In genomic region chr1:99849744-99850457, GRCh38 we compare ENCODE assay signal across 8 cellular contexts. TPM values are rescaled to one million over a fixed set of nuclear protein-coding genes. Genes with fewer than 3 reads are reported as not detected.
DNase-seq lines count a peak whose midpoint lies in the region; ATAC-seq and TF ChIP-seq lines count a peak whose summit lies in the region.

Gene AGL (plus strand): TSS chr1:99850361. CDS start chr1:99851043, 682 bp downstream.

- no peaks in the 10 kb centered on the region for H3K9me3 Mint-ChIP-seq in activated naive CD4-positive, alpha-beta T cell treated with anti-CD3 and anti-CD28 coated beads for 36 hours

- CTCF ChIA-PET in activated naive CD4-positive, alpha-beta T cell treated with anti-CD3 and anti-CD28 coated beads for 36 hours (lab: Charles Lee) = no interaction called here

- DNase-seq in ELR (ENCODE audit: low read depth) (peak; percentile 83), H4 (ENCODE audit: low spot score) (peak; percentile 67), LoVo (ENCODE audit: low spot score) (peak; percentile 89), SK-MEL-5 (ENCODE audit: low read depth, low spot score) (peak; percentile 73), globus pallidus (ENCODE audit: low spot score) (peak; percentile 70), omental fat pad (ENCODE audit: low spot score) (peak; percentile 50)
- peak; percentile 89 for DNase-seq in activated naive CD4-positive, alpha-beta T cell treated with anti-CD3 and anti-CD28 coated beads for 36 hours

- no peak for TF ChIP-seq CTCF in omental fat pad (IDR thresholded peaks at IDR 0.05)

- in situ Hi-C loops in SK-MEL-5 (cut with HindIII; ENCODE audit: low pct_unique_long_range_greater_than_20kb, low sequenced_read_pairs) = no loop called here

- H3K27ac ChIP-seq in temporal lobe (ENCODE audit: low read depth, low read length) = peak within 1 kb of the TSS; percentile 44

- H3K36me3 Mint-ChIP-seq in activated naive CD4-positive, alpha-beta T cell treated with anti-CD3 and anti-CD28 coated beads for 36 hours (ENCODE audit: low read depth) = peaks cover 13% of the 10 kb centered on the region

- peak; percentile 99 for ATAC-seq in omental fat pad (ENCODE audit: low FRiP score)

- H3K4me1 Mint-ChIP-seq in activated naive CD4-positive, alpha-beta T cell treated with anti-CD3 and anti-CD28 coated beads for 36 hours (ENCODE audit: low read depth) = peaks cover 23% of the 10 kb centered on the region

- H3K27ac Mint-ChIP-seq in activated naive CD4-positive, alpha-beta T cell treated with anti-CD3 and anti-CD28 coated beads for 36 hours = peak within 1 kb of the TSS; percentile 91

- H3K4me3 Mint-ChIP-seq in activated naive CD4-positive, alpha-beta T cell treated with anti-CD3 and anti-CD28 coated beads for 36 hours = peak within 1 kb of the TSS; percentile 98

- intact Hi-C loops in activated naive CD4-positive, alpha-beta T cell treated with anti-CD3 and anti-CD28 coated beads for 36 hours (cut with micrococcal nuclease) = loop anchor here (1.0 to 5.0 kb wide), 10 partner anchors 30 to 692 kb away; partner anchors contain the start of genes CDC14A, DBT, FRRS1 and SASS6

- no peaks in the 10 kb centered on the region for H3K27me3 Mint-ChIP-seq in activated naive CD4-positive, alpha-beta T cell treated with anti-CD3 and anti-CD28 coated beads for 36 hours (ENCODE audit: low read depth)

RNA-seq across cellular contexts. Expression of gene AGL, which starts in this region (rescaled TPM):
- 6.6 and 10.6 TPM in 2 replicates for total RNA-seq in H4 (2014; rRNA removed; shearing (Covaris generic))
- total RNA-seq in SK-MEL-5 (2014; rRNA removed; shearing (Covaris generic)) = 9.1 and 9.3 TPM in 2 replicates
- 5.8 and 7.8 TPM in 2 replicates for polyA plus RNA-seq in SK-MEL-5 (2015; cell fraction: cytosol; rRNA removed)
- 13.1 and 14.5 TPM in 2 replicates for polyA plus RNA-seq in SK-MEL-5 (2015; cell fraction: nucleus; rRNA removed)
- 10 to 100 TPM; 15.6 to 16.8 TPM for total RNA-seq in activated naive CD4-positive, alpha-beta T cell treated with anti-CD3 and anti-CD28 coated beads for 36 hours
- total RNA-seq in omental fat pad (10 to 100 TPM in 3 of 4 donors, 1 to 10 TPM in 1; 9.5 to 26.3 (median 17.0) TPM), temporal lobe (33.2 TPM)

Comparison
In these comparisons a context has a peak if more than half of its experiments do, and no peak if none do; other contexts are left out.
1. Peak in every context shown above with its lines: DNase-seq, ATAC-seq and H3K27ac ChIP-seq.